In genomic region chr10:14142631-14143270, GRCh38 we compare ENCODE assay signal across 31 cellular contexts.
"Had no signal": no experiment of that assay in that cellular context is flagged by ENCODE, and none has a peak within 500 bp of the region (broad histone marks: within the 10 kb centered on the region; RNA-seq: fewer than 3 reads in every experiment).

No MANE protein-coding gene starts in this region.

- H3K4me3 ChIP-seq: adrenal gland, body of pancreas, esophagus muscularis mucosa, gastrocnemius medialis, heart left ventricle had no signal

- H3K36me3 ChIP-seq: adrenal gland, esophagus muscularis mucosa, gastrocnemius medialis, heart left ventricle had no signal

- H3K4me1 ChIP-seq: adrenal gland, body of pancreas, esophagus muscularis mucosa, foreskin keratinocyte, gastrocnemius medialis, heart left ventricle had no signal

- ATAC-seq: activated CD4-positive, alpha-beta T cell treated with anti-CD3 and anti-CD28 coated beads for 36 hours; activated CD8-positive, alpha-beta memory T cell treated with anti-CD3 and anti-CD28 coated beads, Interleukin-2, amount 10 ng/mL, durations not matched to agents 7 days and 5 days; activated CD8-positive, alpha-beta T cell treated with anti-CD3 and anti-CD28 coated beads, Interleukin-2, amount 10 ng/mL, durations not matched to agents 7 days and 5 days; activated naive CD8-positive, alpha-beta T cell treated with anti-CD3 and anti-CD28 coated beads, Interleukin-2, amount 50 U/mL, for 24 hours; body of pancreas; effector memory CD8-positive, alpha-beta T cell; foreskin keratinocyte; gastrocnemius medialis; heart left ventricle; T-helper 17 cell had no signal

- DNase-seq: activated CD4-positive, alpha-beta memory T cell treated with anti-CD3 and anti-CD28 coated beads for 36 hours; activated CD4-positive, alpha-beta T cell treated with anti-CD3 and anti-CD28 coated beads for 36 hours; activated CD4-positive, alpha-beta T cell treated with anti-CD3 and anti-CD28 coated beads, Interleukin-2, amount 10 ng/mL, durations not matched to agents 24 days and 14 days; activated CD4-positive, CD25-positive, alpha-beta regulatory T cell; activated CD4-positive, CD25-positive, alpha-beta regulatory T cell treated with anti-CD3 and anti-CD28 coated beads, Interleukin-2, amount 50 U/mL, for 72 hours; activated CD8-positive, alpha-beta memory T cell treated with anti-CD3 and anti-CD28 coated beads, Interleukin-2, amount 10 ng/mL, durations not matched to agents 7 days and 5 days; activated CD8-positive, alpha-beta memory T cell treated with anti-CD3 and anti-CD28 coated beads, Interleukin-2, amount 50 U/mL, for 4 hours; activated CD8-positive, alpha-beta T cell treated with anti-CD3 and anti-CD28 coated beads, Interleukin-2, amount 10 ng/mL, durations not matched to agents 7 days and 5 days; activated effector memory CD4-positive, alpha-beta T cell treated with anti-CD3 and anti-CD28 coated beads, Interleukin-2, amount 50 U/mL, for 16 hours; activated naive CD4-positive, alpha-beta T cell treated with anti-CD3 and anti-CD28 coated beads for 36 hours; activated naive CD8-positive, alpha-beta T cell treated with anti-CD3 and anti-CD28 coated beads for 36 hours; activated naive CD8-positive, alpha-beta T cell treated with anti-CD3 and anti-CD28 coated beads, Interleukin-2, amount 50 U/mL, for 24 hours; activated T-cell treated with anti-CD3 and anti-CD28 coated beads, Interleukin-2, amount 50 U/mL, for 1 hour; activated T-cell treated with anti-CD3 and anti-CD28 coated beads, Interleukin-2, amount 50 U/mL, for 48 hours; adrenal gland; amygdala; aorta; body of pancreas; cortex of kidney; dermis blood vessel endothelial cell; effector CD4-positive, alpha-beta T cell; effector memory CD8-positive, alpha-beta T cell; erythroblast; foreskin keratinocyte; gastrocnemius medialis; glutamatergic neuron; heart left ventricle; T-helper 1 cell; T-helper 17 cell; T1000 had no signal

- H3K27ac ChIP-seq: adrenal gland, body of pancreas, esophagus muscularis mucosa, foreskin keratinocyte, gastrocnemius medialis, heart left ventricle had no signal

- H3K27me3 ChIP-seq: adrenal gland, body of pancreas, esophagus muscularis mucosa, foreskin keratinocyte, gastrocnemius medialis had no signal

- H3K9me3 ChIP-seq: adrenal gland, body of pancreas, esophagus muscularis mucosa, gastrocnemius medialis, heart left ventricle had no signal
